Comparison of ENCODE assay signal across 19 cellular contexts in the genomic region with DNA sequence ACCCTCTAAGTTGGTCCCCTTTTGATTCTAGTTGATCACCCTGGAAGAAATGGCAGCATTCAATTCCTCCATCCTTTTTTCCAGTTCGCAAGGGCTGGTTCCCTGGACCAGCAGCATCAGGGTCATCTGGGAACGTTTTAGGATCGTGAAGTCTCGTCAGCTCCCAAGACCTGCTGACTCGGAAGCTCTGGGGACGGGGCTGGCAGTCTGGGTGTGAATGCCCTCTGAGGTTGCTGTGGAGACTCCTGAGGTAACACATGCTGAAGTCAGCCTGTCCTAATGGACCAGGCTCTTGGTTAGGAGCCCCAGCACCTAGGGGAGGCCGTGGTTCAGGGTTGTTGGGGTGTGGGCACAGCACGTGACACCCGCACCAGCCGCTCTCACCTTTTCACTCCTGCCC.
DNase-seq lines count a peak whose midpoint lies in the region; ATAC-seq, FAIRE-seq and TF ChIP-seq lines count a peak whose summit lies in the region.
"Had no signal": no experiment of that assay in that cellular context is flagged by ENCODE, and none has a peak within 500 bp of the region (broad histone marks: within the 10 kb centered on the region; RNA-seq: fewer than 3 reads in every experiment).

No MANE protein-coding gene starts in this region.

- H3K18ac ChIP-seq in IMR-90 (ENCODE audit: low read depth, low read length): no peak overlapping the region

- H2BK15ac ChIP-seq in IMR-90 (ENCODE audit: low read depth, low read length): 0 out of 3 replicates have a peak overlapping the region, but pooled peaks have one; percentile 49

- peak overlapping the region; percentile 71 for H2BK120ac ChIP-seq in IMR-90 (ENCODE audit: low read depth, low read length)

- TF ChIP-seq CTCF in A673 (conservative IDR thresholded peaks at IDR 0.05; ENCODE audit: low read depth, low read length) (no peak), IMR-90 (conservative IDR thresholded peaks at IDR 0.05; ENCODE audit: low read depth, low read length) (no peak), kidney (IDR thresholded peaks at IDR 0.05; ENCODE audit: borderline replicate concordance, extremely low read depth, insufficient read depth) (no peak), smooth muscle cell (IDR thresholded peaks at IDR 0.05; ENCODE audit: borderline replicate concordance, insufficient read depth, poor library complexity, severe bottlenecking) (no peak), osteoblast (IDR thresholded peaks at IDR 0.05; ENCODE audit: extremely low read depth, low read depth, low read length) (no peak)

- H3K36me3 ChIP-seq in A673 (ENCODE audit: insufficient read depth, low read length, poor library complexity, severe bottlenecking): no peaks in the 10 kb centered on the region
- H3K36me3 ChIP-seq in IMR-90 (ENCODE audit: control insufficient read depth, insufficient read depth, low read length): no peaks in the 10 kb centered on the region
- H3K36me3 ChIP-seq in kidney (ENCODE audit: control insufficient read depth in 1 of 2, insufficient read depth in 2 of 2, low read length in 2 of 2): no peaks in the 10 kb centered on the region
- H3K36me3 ChIP-seq in smooth muscle cell (ENCODE audit: low read depth): no peaks in the 10 kb centered on the region
- H3K36me3 ChIP-seq in osteoblast (ENCODE audit: insufficient read depth, low read length): no peaks in the 10 kb centered on the region
- H3K36me3 ChIP-seq: MG63 had no signal

- no peak overlapping the region for H2AK9ac ChIP-seq in IMR-90 (replicated peaks; ENCODE audit: low read depth, low read length, poor library complexity)

- H3K27me3 ChIP-seq in A673 (replicated peaks; ENCODE audit: insufficient read depth, low read depth, low read length, poor library complexity): no peaks in the 10 kb centered on the region
- H3K27me3 ChIP-seq in IMR-90 (ENCODE audit: control insufficient read depth, insufficient read depth, low read length): no peaks in the 10 kb centered on the region; the same call in 1 of the 2 replicates
- H3K27me3 ChIP-seq in smooth muscle cell (ENCODE audit: low read depth): no peaks in the 10 kb centered on the region
- H3K27me3 ChIP-seq in osteoblast (ENCODE audit: insufficient read depth, low read length): no peaks in the 10 kb centered on the region
- H3K27me3 ChIP-seq: MG63 had no signal

- H3K14ac ChIP-seq in IMR-90 (replicated peaks; ENCODE audit: low read depth, low read length): no peak overlapping the region

- H4K8ac ChIP-seq in IMR-90 (ENCODE audit: low read depth in 2 of 2, low read length in 2 of 2): no peak overlapping the region

- WGBS in IMR-90 (ENCODE audit: extremely low coverage in 2 of 2, insufficient read length in 1 of 2), 2 experiments: no CpG with 5 or more reads among the region's 10 CpGs
- 87% methylated on average over 10 of the region's 10 CpGs for WGBS in smooth muscle cell (ENCODE audit: low lambda C conversion rate)

- peak overlapping the region; percentile 22; the same call in 1 of the 2 replicates for H3K4ac ChIP-seq in IMR-90 (ENCODE audit: low read depth, low read length)

- POLR2A ChIA-PET in A673 (lab: Charles Lee; ENCODE audit: low non-redundant PET) (no interaction called here), IMR-90 (lab: Charles Lee; ENCODE audit: unreplicated experiment) (no interaction called here)

- H3K4me2 ChIP-seq in IMR-90 (ENCODE audit: low read depth, low read length): no peak overlapping the region
- no peak overlapping the region for H3K4me2 ChIP-seq in smooth muscle cell
- no peak overlapping the region for H3K4me2 ChIP-seq in osteoblast (ENCODE audit: insufficient read depth, low read length)

- H3K9me1 ChIP-seq in IMR-90 (ENCODE audit: insufficient read depth, low read length): peaks cover 2% of the 10 kb centered on the region; the same call in 1 of the 2 replicates

- dilution Hi-C loops in IMR-90 (cut with HindIII; ENCODE audit: low sequenced_read_pairs, unreplicated experiment): no loop called here

- no peak overlapping the region for H2BK5ac ChIP-seq in IMR-90 (ENCODE audit: low read depth, low read length, poor library complexity, severe bottlenecking)

- DNase-seq in A673 (ENCODE audit: low spot score): no peak
- DNase-seq in IMR-90: no peak
- peak; percentile 35 for DNase-seq in kidney
- DNase-seq in smooth muscle cell (lab: John Stamatoyannopoulos, UW; ENCODE audit: unreplicated experiment): no peak
- DNase-seq in osteoblast (ENCODE audit: insufficient read length, low spot score, missing footprints): no peak
- no peak for DNase-seq in DMS 273 treated with DMSO at 0.1 percent for 48 hours (lab: John Stamatoyannopoulos, UW)
- DNase-seq: GM23248, KG1, MG63, NCI-H1105 treated with DMSO at 0.1 percent for 48 hours, NCI-H1694, NCI-H2029 treated with DMSO at 0.1 percent for 48 hours, NCI-H510A, NCI-H69, SHP77 treated with DMSO at 0.1 percent for 48 hours had no signal

- no peak for FAIRE-seq in kidney (lab: Jason Lieb, UNC)
- FAIRE-seq: GM19239 had no signal

- in situ Hi-C loops in IMR-90 (cut with MboI; ENCODE audit: low sequenced_read_pairs): loop anchor here (25.0 kb wide), 1 partner anchor 754 kb away; a partner anchor contains a TSS

- H3K27ac ChIP-seq in A673 (ENCODE audit: low read depth, low read length, poor library complexity, severe bottlenecking): peak overlapping the region; percentile 68
- no peak overlapping the region for H3K27ac ChIP-seq in IMR-90 (ENCODE audit: insufficient read depth, low read length)
- H3K27ac ChIP-seq in kidney (ENCODE audit: low read depth in 2 of 2, low read length in 2 of 2): no peak overlapping the region
- peak overlapping the region; percentile 40 for H3K27ac ChIP-seq in smooth muscle cell (ENCODE audit: low read depth)
- H3K27ac ChIP-seq in osteoblast (ENCODE audit: low read depth, low read length): no peak overlapping the region

- CTCF ChIA-PET in A673 (lab: Charles Lee): no interaction called here
- CTCF ChIA-PET in IMR-90 (lab: Yijun Ruan, JAX): no interaction called here

- H3K79me1 ChIP-seq in IMR-90 (ENCODE audit: low read depth in 1 of 2, low read length in 2 of 2): no peaks in the 10 kb centered on the region

- no peak for TF ChIP-seq POLR2A in IMR-90 (IDR thresholded peaks at IDR 0.05; ENCODE audit: low read depth, low read length)

- H4K91ac ChIP-seq in IMR-90 (ENCODE audit: insufficient read depth, low read depth, low read length): peak overlapping the region; percentile 43

- ATAC-seq in IMR-90 (ENCODE audit: low read depth) (no peak), HG02798 (IDR thresholded peaks at IDR 0.05; ENCODE audit: poor library complexity, unreplicated experiment) (no peak)
- ATAC-seq: Panc1 had no signal

- no peak overlapping the region for H4K5ac ChIP-seq in IMR-90 (ENCODE audit: low read depth, low read length)

- peaks cover 73% of the 10 kb centered on the region for H3K4me1 ChIP-seq in A673 (ENCODE audit: insufficient read depth, low read length, poor library complexity, severe bottlenecking)
- H3K4me1 ChIP-seq in IMR-90 (ENCODE audit: control insufficient read depth, insufficient read depth, low read length): peaks cover 7% of the 10 kb centered on the region
- H3K4me1 ChIP-seq in kidney (ENCODE audit: control insufficient read depth in 1 of 2, insufficient read depth in 1 of 2, low read depth in 1 of 2, low read length in 2 of 2): no peaks in the 10 kb centered on the region
- peaks cover 8% of the 10 kb centered on the region for H3K4me1 ChIP-seq in smooth muscle cell (ENCODE audit: low read depth)
- peaks cover 11% of the 10 kb centered on the region for H3K4me1 ChIP-seq in osteoblast (ENCODE audit: insufficient read depth, low read length)

- no peak overlapping the region for H3K23ac ChIP-seq in IMR-90 (ENCODE audit: low read depth, low read length)

- H3K9me3 ChIP-seq in A673 (ENCODE audit: low read depth, low read length, poor library complexity, severe bottlenecking) (no peaks in the 10 kb centered on the region), IMR-90 (ENCODE audit: control insufficient read depth, insufficient read depth, low read length) (no peaks in the 10 kb centered on the region), kidney (ENCODE audit: control insufficient read depth in 1 of 2, low read length in 2 of 2) (no peaks in the 10 kb centered on the region), smooth muscle cell (replicated peaks; ENCODE audit: low read depth) (no peaks in the 10 kb centered on the region), osteoblast (ENCODE audit: low read depth, low read length) (no peaks in the 10 kb centered on the region)
- H3K9me3 ChIP-seq: MG63 had no signal

- peak overlapping the region; percentile 63; the same call in 1 of the 2 replicates for H2BK20ac ChIP-seq in IMR-90 (ENCODE audit: low read depth, low read length)

- H4K20me1 ChIP-seq in IMR-90 (ENCODE audit: insufficient read depth, low read length) (no peaks in the 10 kb centered on the region), smooth muscle cell (ENCODE audit: low read depth) (no peaks in the 10 kb centered on the region), osteoblast (ENCODE audit: insufficient read depth, low read length) (no peaks in the 10 kb centered on the region)

- H3K79me2 ChIP-seq in smooth muscle cell (ENCODE audit: low read depth) (no peaks in the 10 kb centered on the region), osteoblast (ENCODE audit: insufficient read depth, low read length) (no peaks in the 10 kb centered on the region)

- no peak overlapping the region for H2AFZ ChIP-seq in IMR-90 (replicated peaks; ENCODE audit: low read length, poor library complexity)
- H2AFZ ChIP-seq in smooth muscle cell (ENCODE audit: low read depth): no peak overlapping the region
- no peak overlapping the region for H2AFZ ChIP-seq in osteoblast (ENCODE audit: low read length)
- H2AFZ ChIP-seq: GM23248 had no signal

- H3K56ac ChIP-seq in IMR-90 (ENCODE audit: extremely low read depth, insufficient read depth, low read length): no peak overlapping the region

- H3K4me3 ChIP-seq in A673 (ENCODE audit: low read depth, low read length, poor library complexity, severe bottlenecking): no peak overlapping the region
- no peak overlapping the region for H3K4me3 ChIP-seq in IMR-90 (ENCODE audit: insufficient read depth, low read depth, low read length)
- H3K4me3 ChIP-seq in kidney (ENCODE audit: low read length in 2 of 2): no peak overlapping the region
- no peak overlapping the region for H3K4me3 ChIP-seq in smooth muscle cell
- no peak overlapping the region for H3K4me3 ChIP-seq in osteoblast (ENCODE audit: insufficient read depth, low read length)
- H3K4me3 ChIP-seq: GM23248, MG63, SK-N-MC had no signal

- H2AK5ac ChIP-seq in IMR-90 (ENCODE audit: low read depth, low read length): no peak overlapping the region

- BruUV-seq in A673 (replicated peaks; lab: Mats Ljungman, UMichigan): no TSS peak
- no TSS peak for BruUV-seq in IMR-90 (replicated peaks; lab: Mats Ljungman, UMichigan)

- intact Hi-C loops in A673 (cut with micrococcal nuclease; ENCODE audit: unreplicated experiment): no loop called here
- intact Hi-C loops in IMR-90 (cut with micrococcal nuclease): no loop called here
- intact Hi-C loops in kidney (cut with DNase I): no loop called here

- H3K9ac ChIP-seq in IMR-90 (ENCODE audit: low read depth, low read length) (no peak overlapping the region), kidney (ENCODE audit: low read length in 2 of 2) (no peak overlapping the region), smooth muscle cell (ENCODE audit: low read depth) (no peak overlapping the region)

- no peak for TF ChIP-seq RAD21 in IMR-90 (IDR thresholded peaks at IDR 0.05; ENCODE audit: low read length)

- H3F3A ChIP-seq in smooth muscle cell (ENCODE audit: low read depth): peaks cover 8% of the 10 kb centered on the region

Comparison
In these comparisons a context has a peak if more than half of its experiments do, and no peak if none do; other contexts are left out.
1. H3K27ac ChIP-seq: peak in A673 (single experiment) and smooth muscle cell (single experiment); none in IMR-90 (single experiment), kidney (0 of 2) and osteoblast (single experiment).